ENCODE assay signal across 15 cellular contexts in the genomic region with DNA sequence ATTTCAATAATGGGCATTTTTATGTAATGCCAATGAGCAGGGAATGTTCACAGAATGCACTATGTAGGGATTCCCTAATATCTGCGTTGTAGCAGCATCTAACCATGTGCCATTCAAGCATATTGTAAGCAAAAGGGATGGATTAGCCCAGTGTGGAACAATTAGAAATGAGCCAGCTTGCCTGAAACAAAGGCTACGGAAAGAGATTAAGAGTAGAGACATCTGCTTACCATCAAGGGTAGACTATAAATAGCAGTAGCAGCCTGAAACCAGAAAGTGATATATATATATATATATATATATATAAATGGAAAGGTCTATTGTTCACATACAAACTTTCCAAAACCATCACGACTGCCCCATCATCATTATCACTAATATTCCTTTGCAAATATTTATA. TPM values are rescaled to one million over a fixed set of nuclear protein-coding genes. Genes with fewer than 3 reads are reported as not detected.
DNase-seq lines count a peak whose midpoint lies in the region; ATAC-seq and TF ChIP-seq lines count a peak whose summit lies in the region.
"Had no signal": no experiment of that assay in that cellular context is flagged by ENCODE, and none has a peak within 500 bp of the region (broad histone marks: within the 10 kb centered on the region; RNA-seq: fewer than 3 reads in every experiment).

No MANE protein-coding gene starts in this region.

- H3K4me3 ChIP-seq in PC-9 = no peak overlapping the region
- H3K4me3 ChIP-seq: gastroesophageal sphincter, GM23248, skin epidermis had no signal

- no peaks in the 10 kb centered on the region for H4K20me1 ChIP-seq in PC-9 (ENCODE audit: insufficient read depth)

- H3K4me1 ChIP-seq in PC-9 (replicated peaks; ENCODE audit: insufficient read depth) = peaks cover 15% of the 10 kb centered on the region

- H3K36me3 ChIP-seq in PC-9 (ENCODE audit: low read depth) = no peaks in the 10 kb centered on the region
- H3K36me3 ChIP-seq: gastroesophageal sphincter had no signal

- peak; percentile 60 for ATAC-seq in GM18867 (IDR thresholded peaks at IDR 0.05; ENCODE audit: unreplicated experiment)
- peak; percentile 63 for ATAC-seq in GM21529 (IDR thresholded peaks at IDR 0.05; ENCODE audit: unreplicated experiment)
- peak; percentile 40 for ATAC-seq in HG03159 (IDR thresholded peaks at IDR 0.05; ENCODE audit: unreplicated experiment)
- ATAC-seq: gastroesophageal sphincter had no signal

- DNase-seq in PC-9 (no peak), glomerular visceral epithelial cell (ENCODE audit: extremely low spot score) (no peak), SIG-M5 (lab: John Stamatoyannopoulos, UW) (no peak)
- DNase-seq in activated CD4-positive, alpha-beta T cell treated with anti-CD3 and anti-CD28 coated beads, Interleukin-2, amount 50 U/mL, for 48 hours = no peak
- DNase-seq in activated CD4-positive, alpha-beta T cell treated with anti-CD3 and anti-CD28 coated beads, Interleukin-2, amount 50 U/mL, for 1 hour = no peak
- DNase-seq: dermis blood vessel endothelial cell, NCI-H187, T-helper 2 cell had no signal

- CTCF ChIA-PET in PC-9 (lab: Charles Lee) = interaction anchor here (0.9 kb wide), 1 partner anchor 156 kb away, joined by 3 read pairs; no protein-coding TSS in a partner anchor

- H3K27ac ChIP-seq in PC-9 = peak overlapping the region; percentile 8; the same call in 1 of the 2 replicates
- H3K27ac ChIP-seq: C4-2B, gastroesophageal sphincter, GM23248, skin epidermis had no signal

- H2AFZ ChIP-seq in PC-9 = peak overlapping the region; percentile 74; the same call in 1 of the 2 replicates

- peaks cover 2% of the 10 kb centered on the region; the same call in 1 of the 2 replicates for H3F3A ChIP-seq in PC-9 (ENCODE audit: insufficient read depth, low read depth)

- H3K79me2 ChIP-seq in PC-9 (ENCODE audit: low read depth) = no peaks in the 10 kb centered on the region

- POLR2A ChIA-PET in PC-9 (lab: Charles Lee; ENCODE audit: unreplicated experiment) = no interaction called here

- H3K9me2 ChIP-seq in PC-9 (ENCODE audit: insufficient read depth) = no peaks in the 10 kb centered on the region; the same call in 1 of the 2 replicates

- H3K4me2 ChIP-seq in PC-9 = peak overlapping the region; percentile 54; the same call in 1 of the 2 replicates

- intact Hi-C loops in PC-9 (cut with micrococcal nuclease; ENCODE audit: unreplicated experiment) = no loop called here

- H3K9me3 ChIP-seq in PC-9 (ENCODE audit: insufficient read depth, low read depth) = no peaks in the 10 kb centered on the region
- H3K9me3 ChIP-seq: gastroesophageal sphincter had no signal

- BruUV-seq in PC-9 (replicated peaks; lab: Mats Ljungman, UMichigan) = no TSS peak

- H3K27me3 ChIP-seq in PC-9 (ENCODE audit: insufficient read depth, low read depth) = no peaks in the 10 kb centered on the region
- H3K27me3 ChIP-seq: gastroesophageal sphincter had no signal

- no peak for TF ChIP-seq CTCF in PC-9 (conservative IDR thresholded peaks at IDR 0.05)

RNA-seq across cellular contexts. Expression of a gene that starts 31.9 kb away (rescaled TPM):
- 17.1 and 24.5 TPM in 2 replicates for total RNA-seq in PC-9 (2021)

RNA-seq across cellular contexts. Expression of a gene that starts 56.9 kb away (rescaled TPM):
- total RNA-seq in PC-9 (2021) = 31.3 and 39.0 TPM in 2 replicates
